Comparison of ENCODE assay signal across 23 cellular contexts in the genomic region with DNA sequence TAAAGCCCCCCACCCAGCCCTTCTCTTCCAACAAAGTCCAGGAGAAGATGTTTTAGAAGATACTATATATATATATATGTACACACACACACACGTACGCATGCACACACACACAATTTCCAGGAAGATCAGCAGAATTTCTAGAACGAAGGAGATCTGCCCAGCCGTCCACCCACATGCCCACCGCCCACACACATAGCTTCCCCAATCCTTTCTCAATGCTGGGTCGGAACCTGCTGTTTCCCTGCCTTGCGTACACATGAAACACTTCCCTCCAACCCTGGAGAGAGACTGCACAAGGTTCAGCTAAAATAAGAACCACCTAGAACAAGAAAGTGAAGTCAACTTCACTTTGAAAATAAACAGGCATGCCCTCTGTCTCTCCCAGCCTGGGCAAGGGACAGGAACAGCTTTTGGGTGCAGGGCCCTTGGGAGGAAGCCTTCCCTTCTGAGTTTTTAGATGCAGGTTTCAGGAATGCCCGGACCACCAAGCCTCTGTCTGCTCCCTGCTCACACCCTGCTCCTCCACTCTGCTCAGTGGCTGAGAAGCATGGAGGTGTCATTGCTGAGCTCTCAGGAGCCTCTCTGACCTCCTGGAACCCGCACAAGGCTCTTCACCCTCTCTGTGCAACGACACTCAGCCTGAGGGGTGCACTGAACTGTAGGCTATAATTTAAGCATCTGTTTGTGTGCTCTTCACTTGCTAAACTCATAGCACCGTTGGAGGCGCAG.
"Had no signal": no experiment of that assay in that cellular context is flagged by ENCODE, and none has a peak within 500 bp of the region (broad histone marks: within the 10 kb centered on the region; RNA-seq: fewer than 3 reads in every experiment).

No MANE protein-coding gene starts in this region.

- H3K36me3 Mint-ChIP-seq: activated naive CD8-positive, alpha-beta T cell; memory B cell; natural killer cell had no signal

- H3K9me3 Mint-ChIP-seq: activated B cell treated with CpG ODN at 0.5 μM for 24 hours; memory B cell; natural killer cell; stimulated activated naive CD8-positive, alpha-beta T cell treated with anti-CD3 and anti-CD28 coated beads, Interleukin-15, amount 100 ng/mL, for 72 hours; T-helper 2 cell treated with Interferon-gamma antibody and Interleukin-4, amounts not matched to agents 5 μg/mL and 100 μg/mL, for 36 hours had no signal

- H3K4me3 Mint-ChIP-seq: activated B cell treated with CpG ODN at 0.5 μM for 24 hours; activated CD8-positive, alpha-beta T cell treated with anti-CD3 and anti-CD28 coated beads, Interleukin-2, amount 10 ng/mL, durations not matched to agents 7 days and 5 days; activated naive CD8-positive, alpha-beta T cell; memory B cell; natural killer cell; stimulated activated naive CD8-positive, alpha-beta T cell treated with anti-CD3 and anti-CD28 coated beads, Interleukin-15, amount 100 ng/mL, for 72 hours; T-helper 2 cell treated with Interferon-gamma antibody and Interleukin-4, amounts not matched to agents 5 μg/mL and 100 μg/mL, for 36 hours had no signal

- H3K4me1 ChIP-seq: colonic mucosa, prostate gland had no signal

- ATAC-seq: activated CD8-positive, alpha-beta T cell treated with anti-CD3 and anti-CD28 coated beads, Interleukin-2, amount 10 ng/mL, durations not matched to agents 7 days and 5 days; natural killer cell; stimulated activated naive CD8-positive, alpha-beta T cell treated with anti-CD3 and anti-CD28 coated beads, Interleukin-15, amount 100 ng/mL, for 72 hours had no signal

- H3K36me3 ChIP-seq: colonic mucosa, prostate gland, sigmoid colon, thoracic aorta had no signal

- H3K27ac ChIP-seq: colonic mucosa, prostate gland, sigmoid colon, thoracic aorta had no signal

- H3K9me3 ChIP-seq: colonic mucosa, prostate gland, sigmoid colon, thoracic aorta had no signal

- H3K27me3 ChIP-seq: colonic mucosa, sigmoid colon had no signal

- H3K4me3 ChIP-seq: colonic mucosa, prostate gland, sigmoid colon, thoracic aorta had no signal

- H3K27ac Mint-ChIP-seq: activated B cell treated with CpG ODN at 0.5 μM for 24 hours; activated CD8-positive, alpha-beta T cell treated with anti-CD3 and anti-CD28 coated beads, Interleukin-2, amount 10 ng/mL, durations not matched to agents 7 days and 5 days; activated naive CD8-positive, alpha-beta T cell; memory B cell; natural killer cell; stimulated activated naive CD8-positive, alpha-beta T cell treated with anti-CD3 and anti-CD28 coated beads, Interleukin-15, amount 100 ng/mL, for 72 hours; T-helper 2 cell treated with Interferon-gamma antibody and Interleukin-4, amounts not matched to agents 5 μg/mL and 100 μg/mL, for 36 hours had no signal

- DNase-seq: activated B cell treated with CpG ODN at 0.5 μM for 24 hours; activated CD4-positive, alpha-beta T cell treated with anti-CD3 and anti-CD28 coated beads for 48 hours; activated CD8-positive, alpha-beta memory T cell treated with anti-CD3 and anti-CD28 coated beads, Interleukin-2, amount 50 U/mL, for 4 hours; activated CD8-positive, alpha-beta T cell treated with anti-CD3 and anti-CD28 coated beads, Interleukin-2, amount 10 ng/mL, durations not matched to agents 7 days and 5 days; activated effector memory CD4-positive, alpha-beta T cell treated with anti-CD3 and anti-CD28 coated beads, Interleukin-2, amount 50 U/mL, for 16 hours; activated T-cell treated with anti-CD3 and anti-CD28 coated beads, Interleukin-2, amount 50 U/mL, for 48 hours; amniotic stem cell; caudate nucleus; colonic mucosa; effector CD4-positive, alpha-beta T cell; foreskin fibroblast; head of caudate nucleus; natural killer cell; occipital lobe; sigmoid colon; stimulated activated CD4-positive, alpha-beta T cell treated with anti-CD3 and anti-CD28 coated beads, Interleukin-1b, Interleukin-23, amount 100 ng/mL, for 48 hours; stimulated activated naive CD8-positive, alpha-beta T cell treated with anti-CD3 and anti-CD28 coated beads, Interleukin-15, amount 100 ng/mL, for 72 hours; SW 1271 had no signal
